20 cellular contexts compared by ENCODE assay signal in genomic region chr1:14724697-14725096, GRCh38.
"Had no signal": no experiment of that assay in that cellular context is flagged by ENCODE, and none has a peak within 500 bp of the region (broad histone marks: within the 10 kb centered on the region; RNA-seq: fewer than 3 reads in every experiment).

No MANE protein-coding gene starts in this region.

- H3K9me3 ChIP-seq: body of pancreas, colonic mucosa, right atrium auricular region, thyroid gland, uterus had no signal

- H3K36me3 ChIP-seq: colonic mucosa, right atrium auricular region, thyroid gland, uterus had no signal

- H3K27ac ChIP-seq: body of pancreas, colonic mucosa, foreskin keratinocyte, right atrium auricular region, thyroid gland, uterus had no signal

- H3K4me3 ChIP-seq: body of pancreas, colonic mucosa, right atrium auricular region, thyroid gland, uterus had no signal

- H3K4me1 ChIP-seq: body of pancreas, colonic mucosa, right atrium auricular region, thyroid gland, uterus had no signal

- ATAC-seq: activated naive CD4-positive, alpha-beta T cell treated with anti-CD3 and anti-CD28 coated beads, Interleukin-2, amount 50 U/mL, for 72 hours; body of pancreas; left lobe of liver had no signal

- FAIRE-seq: islet of Langerhans had no signal

- DNase-seq: activated B cell treated with CpG ODN at 0.5 μM for 24 hours; activated CD4-positive, alpha-beta memory T cell treated with anti-CD3 and anti-CD28 coated beads for 36 hours; activated CD4-positive, alpha-beta T cell treated with anti-CD3 and anti-CD28 coated beads for 4 hours; activated gamma-delta T cell treated with Interleukin-2 at 50 U/mL for 16 hours; activated T-cell treated with anti-CD3 and anti-CD28 coated beads for 4 hours; body of pancreas; central memory CD4-positive, alpha-beta T cell; colonic mucosa; hippocampal formation; midbrain; occipital lobe; stimulated activated CD4-positive, alpha-beta T cell treated with anti-CD3 and anti-CD28 coated beads, Interleukin-2, amount 100 ng/mL, for 24 hours; stimulated activated naive CD4-positive, alpha-beta T cell treated with Interleukin-2 at 50 U/mL for 16 hours; thyroid gland; uterus had no signal

- H3K27me3 ChIP-seq: body of pancreas, colonic mucosa, foreskin keratinocyte, right atrium auricular region, thyroid gland, uterus had no signal
